Comparison of ENCODE assay signal across 23 cellular contexts in the genomic region with DNA sequence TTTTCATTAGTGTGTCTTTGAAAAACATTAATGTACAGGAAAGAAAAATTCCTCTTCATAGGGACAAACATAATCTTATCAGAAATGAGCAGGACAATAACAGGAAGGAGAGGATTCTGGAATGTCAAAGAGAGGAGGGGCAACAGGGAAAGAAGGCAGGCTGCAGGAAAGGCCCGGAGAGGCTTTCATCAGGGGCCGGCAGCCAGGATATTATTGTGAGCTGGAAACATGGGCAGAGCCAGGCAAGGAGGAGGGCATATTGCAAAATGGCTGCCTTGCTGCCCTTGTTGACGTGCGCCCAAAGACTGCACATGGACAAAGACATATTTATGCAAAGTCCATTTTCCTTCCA.
"Had no signal": no experiment of that assay in that cellular context is flagged by ENCODE, and none has a peak within 500 bp of the region (broad histone marks: within the 10 kb centered on the region; RNA-seq: fewer than 3 reads in every experiment).

No MANE protein-coding gene starts in this region.

- H3K9me3 ChIP-seq: neutrophil, ovary, transverse colon, uterus had no signal

- H3K36me3 Mint-ChIP-seq: activated naive CD4-positive, alpha-beta T cell treated with anti-CD3 and anti-CD28 coated beads, Interleukin-2, amount 10 ng/mL, durations not matched to agents 7 days and 5 days; natural killer cell; stimulated activated naive B cell treated with anti-CD40 and anti-IgM and Interleukin-4, amounts not matched to agents 10 μg/mL and 1 μg/mL and 100 μg/mL, for 72 hours had no signal

- H3K36me3 ChIP-seq: neutrophil, ovary, transverse colon, uterus had no signal

- H3K27ac Mint-ChIP-seq: activated CD4-positive, alpha-beta memory T cell treated with anti-CD3 and anti-CD28 coated beads, Interleukin-2, amount 10 ng/mL, durations not matched to agents 7 days and 5 days; activated naive CD4-positive, alpha-beta T cell treated with anti-CD3 and anti-CD28 coated beads, Interleukin-2, amount 10 ng/mL, durations not matched to agents 7 days and 5 days; natural killer cell; T-helper 1 cell treated with Interleukin-12 subunit alpha and Interleukin-12 subunit beta and Interleukin-4 antibody, amounts not matched to agents 30 μg/mL and 1 μg/mL, for 36 hours had no signal

- H3K4me1 ChIP-seq: transverse colon, uterus had no signal

- H3K4me1 Mint-ChIP-seq: stimulated activated naive B cell treated with anti-CD40 and anti-IgM and Interleukin-4, amounts not matched to agents 10 μg/mL and 1 μg/mL and 100 μg/mL, for 72 hours had no signal

- DNase-seq: activated CD4-positive, alpha-beta memory T cell treated with anti-CD3 and anti-CD28 coated beads, Interleukin-2, amount 10 ng/mL, durations not matched to agents 7 days and 5 days; activated CD4-positive, alpha-beta T cell treated with anti-CD3 and anti-CD28 coated beads for 48 hours; activated CD4-positive, CD25-positive, alpha-beta regulatory T cell; activated effector memory CD4-positive, alpha-beta T cell treated with anti-CD3 and anti-CD28 coated beads, Interleukin-2, amount 50 U/mL, for 16 hours; activated naive CD4-positive, alpha-beta T cell treated with anti-CD3 and anti-CD28 coated beads, Interleukin-2, amount 10 ng/mL, durations not matched to agents 7 days and 5 days; activated T-cell treated with anti-CD3 and anti-CD28 coated beads for 4 hours; amygdala; cortex of kidney; effector CD4-positive, alpha-beta T cell; foreskin melanocyte; midbrain; natural killer cell; ovary; small intestine; stimulated activated CD4-positive, alpha-beta T cell treated with anti-CD3 and anti-CD28 coated beads, Interleukin-2, amount 100 ng/mL, for 48 hours; stimulated activated CD8-positive, alpha-beta memory T cell treated with anti-CD3 and anti-CD28 coated beads, Interleukin-4, amount 100 ng/mL, for 48 hours; stimulated activated naive B cell treated with anti-CD40 and anti-IgM and Interleukin-4, amounts not matched to agents 10 μg/mL and 1 μg/mL and 100 μg/mL, for 72 hours; transverse colon; uterus had no signal

- H3K9me3 Mint-ChIP-seq: activated CD4-positive, alpha-beta memory T cell treated with anti-CD3 and anti-CD28 coated beads, Interleukin-2, amount 10 ng/mL, durations not matched to agents 7 days and 5 days; activated naive CD4-positive, alpha-beta T cell treated with anti-CD3 and anti-CD28 coated beads, Interleukin-2, amount 10 ng/mL, durations not matched to agents 7 days and 5 days; natural killer cell; stimulated activated naive B cell treated with anti-CD40 and anti-IgM and Interleukin-4, amounts not matched to agents 10 μg/mL and 1 μg/mL and 100 μg/mL, for 72 hours; T-helper 1 cell treated with Interleukin-12 subunit alpha and Interleukin-12 subunit beta and Interleukin-4 antibody, amounts not matched to agents 30 μg/mL and 1 μg/mL, for 36 hours had no signal

- ATAC-seq: natural killer cell; sciatic nerve; stimulated activated naive B cell treated with anti-CD40 and anti-IgM and Interleukin-4, amounts not matched to agents 10 μg/mL and 1 μg/mL and 100 μg/mL, for 72 hours had no signal

- H3K4me3 ChIP-seq: lung, ovary, transverse colon, uterus had no signal

- H3K27me3 ChIP-seq: neutrophil, ovary, transverse colon, uterus had no signal

- H3K27ac ChIP-seq: neutrophil, ovary, transverse colon, uterus had no signal

- H3K4me3 Mint-ChIP-seq: activated CD4-positive, alpha-beta memory T cell treated with anti-CD3 and anti-CD28 coated beads, Interleukin-2, amount 10 ng/mL, durations not matched to agents 7 days and 5 days; activated naive CD4-positive, alpha-beta T cell treated with anti-CD3 and anti-CD28 coated beads, Interleukin-2, amount 10 ng/mL, durations not matched to agents 7 days and 5 days; natural killer cell; stimulated activated naive B cell treated with anti-CD40 and anti-IgM and Interleukin-4, amounts not matched to agents 10 μg/mL and 1 μg/mL and 100 μg/mL, for 72 hours; T-helper 1 cell treated with Interleukin-12 subunit alpha and Interleukin-12 subunit beta and Interleukin-4 antibody, amounts not matched to agents 30 μg/mL and 1 μg/mL, for 36 hours had no signal
